8 cellular contexts compared by ENCODE assay signal in the genomic region with DNA sequence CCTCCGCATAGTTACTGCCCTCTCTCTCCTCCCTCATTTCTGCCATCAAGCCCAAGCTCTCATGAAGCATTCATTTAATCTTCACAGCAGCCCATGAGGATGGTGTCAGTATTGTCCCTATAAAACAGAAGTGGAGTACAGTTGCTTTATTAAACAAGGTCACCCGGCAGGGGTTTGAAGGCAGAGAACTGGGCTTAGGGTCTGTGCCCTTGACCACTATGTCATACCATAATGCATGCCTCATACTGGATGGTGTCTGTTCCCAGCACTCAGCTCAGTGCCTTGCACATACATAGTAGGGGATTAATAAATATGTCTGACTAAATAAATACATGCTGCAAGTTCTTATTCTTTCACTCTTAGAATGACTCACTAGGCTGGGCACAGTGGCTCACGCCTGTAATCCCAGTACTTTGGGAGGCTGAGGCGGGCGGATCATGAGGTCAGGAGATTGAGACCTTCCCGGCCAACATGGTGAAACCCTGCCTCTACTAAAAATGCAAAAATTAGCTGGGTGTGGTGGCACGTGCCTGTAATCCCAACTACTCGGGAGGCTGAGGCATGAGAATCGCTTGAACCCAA. TPM values are rescaled to one million over a fixed set of nuclear protein-coding genes. Genes with fewer than 3 reads are reported as not detected.
DNase-seq lines count a peak whose midpoint lies in the region; ATAC-seq and TF ChIP-seq lines count a peak whose summit lies in the region.
"Not testable (repeated sequence)": the region's sequence is repeated elsewhere in the genome, so short reads cannot be mapped to it uniquely, and the experiment has no call there.

No MANE protein-coding gene starts in this region.

- H3K4me3 ChIP-seq in GM23248 = not testable (repeated sequence)
- peak overlapping the region; percentile 62 for H3K4me3 ChIP-seq in OCI-LY7 (ENCODE audit: low read depth, low read length, poor library complexity, severe bottlenecking)
- H3K4me3 ChIP-seq in upper lobe of left lung = peak overlapping the region in 3 of 4 donors; percentile 1 to 36 (median 26)

- TF ChIP-seq EP300 in upper lobe of left lung (IDR thresholded peaks at IDR 0.05) = not testable (repeated sequence)

- not testable (repeated sequence) for H3F3A ChIP-seq in GM23248 (ENCODE audit: insufficient read depth)

- WGBS in GM23248 (ENCODE audit: low coverage in 1 of 2, low lambda C conversion rate in 2 of 2, missing lambda C conversion rate in 2 of 2), 2 experiments = 73 to 78% methylated on average over 9 of the region's 9 CpGs
- WGBS in upper lobe of left lung, 2 donors = 66 to 73% methylated on average over 9 of the region's 9 CpGs

- not testable (repeated sequence) for H3K79me2 ChIP-seq in GM23248 (ENCODE audit: insufficient read depth); OCI-LY7 (ENCODE audit: insufficient read depth, low read depth, low read length)

- H3K4me1 ChIP-seq in GM23248 (ENCODE audit: insufficient read depth) = peaks cover 15% of the 10 kb centered on the region
- peaks cover 59% of the 10 kb centered on the region for H3K4me1 ChIP-seq in OCI-LY7 (ENCODE audit: insufficient read depth, low read length, poor library complexity, severe bottlenecking)
- H3K4me1 ChIP-seq in upper lobe of left lung = peaks cover 8 to 19% (median 11%) of the 10 kb centered on the region in 4 donors

- not testable (repeated sequence) for H3K36me3 ChIP-seq in GM23248 (ENCODE audit: low read depth); OCI-LY7 (ENCODE audit: insufficient read depth, low read length); upper lobe of left lung

- H3K9me3 Mint-ChIP-seq in naive thymus-derived CD8-positive, alpha-beta T cell = not testable (repeated sequence)

- not testable (repeated sequence) for TF ChIP-seq POLR2A in upper lobe of left lung (IDR thresholded peaks at IDR 0.05)

- H3K9me3 ChIP-seq in GM23248 (ENCODE audit: low read depth); OCI-LY7 (ENCODE audit: low read length); upper lobe of left lung: not testable (repeated sequence)

- POLR2A ChIA-PET in OCI-LY7 (lab: Charles Lee) = interaction anchor here (0.7 to 4.3 kb wide), 13 partner anchors 9 to 312 kb away, joined by 3 to 72 read pairs (median 6); partner anchors contain the start of gene SEC11A
- POLR2A ChIA-PET in naive thymus-derived CD8-positive, alpha-beta T cell (lab: Charles Lee) = interaction anchor here (0.5 to 9.1 kb wide), 15 partner anchors 8 to 245 kb away, joined by 3 to 375 read pairs (median 5); partner anchors contain the start of genes PDE8A, SEC11A, WDR73 and ZNF592

- not testable (repeated sequence) for H3K27me3 Mint-ChIP-seq in naive thymus-derived CD8-positive, alpha-beta T cell

- not testable (repeated sequence) for H3K27ac ChIP-seq in GM23248
- peak overlapping the region; percentile 98 for H3K27ac ChIP-seq in OCI-LY7 (ENCODE audit: low read depth, low read length, poor library complexity, severe bottlenecking)
- peak overlapping the region; percentile 71 to 84 (median 79) for H3K27ac ChIP-seq in upper lobe of left lung

- H3K9ac ChIP-seq in GM23248 = not testable (repeated sequence)

- CTCF ChIA-PET in OCI-LY7 (lab: Charles Lee; ENCODE audit: unreplicated experiment) = interaction anchor here (0.7 to 1.4 kb wide), 3 partner anchors 10 to 15 kb away, joined by 3 to 5 read pairs (median 5); no protein-coding TSS in a partner anchor

- H3K9me2 ChIP-seq in GM23248 (ENCODE audit: insufficient read depth); OCI-LY7 (ENCODE audit: insufficient read depth, low read length): not testable (repeated sequence)

- ATAC-seq in GM18517 (IDR thresholded peaks at IDR 0.05; ENCODE audit: unreplicated experiment) (peak; percentile 32), HG03342 (IDR thresholded peaks at IDR 0.05; ENCODE audit: unreplicated experiment) (peak; percentile 35), esophagus mucosa (peak; percentile 93), upper lobe of left lung (ENCODE audit: low FRiP score in 2 of 2) (peak; percentile 49 to 67)
- not testable (repeated sequence) for ATAC-seq in naive thymus-derived CD8-positive, alpha-beta T cell

- H2AFZ ChIP-seq in GM23248 = not testable (repeated sequence)
- peak overlapping the region; percentile 43 for H2AFZ ChIP-seq in OCI-LY7 (ENCODE audit: low read length)

- peak; percentile 18 for DNase-seq in GM23248
- not testable (repeated sequence) for DNase-seq in OCI-LY7 (ENCODE audit: low spot score); naive thymus-derived CD8-positive, alpha-beta T cell
- DNase-seq in activated effector memory CD4-positive, alpha-beta T cell treated with anti-CD3 and anti-CD28 coated beads, Interleukin-2, amount 50 U/mL, for 16 hours = peak; percentile 70
- DNase-seq in upper lobe of left lung = peak in 1 of 2 donors; percentile 34

- BruUV-seq in OCI-LY7 (replicated peaks; lab: Mats Ljungman, UMichigan) = TSS peak; percentile 96

- H4K20me1 ChIP-seq in GM23248 (ENCODE audit: insufficient read depth); OCI-LY7 (ENCODE audit: insufficient read depth, low read length): not testable (repeated sequence)

- not testable (repeated sequence) for H3K4me2 ChIP-seq in GM23248 (ENCODE audit: unreplicated experiment)
- H3K4me2 ChIP-seq in OCI-LY7 (ENCODE audit: low read length) = peak overlapping the region; percentile 88

- peaks cover 24 to 55% (median 46%) of the 10 kb centered on the region in 4 donors for H3K4me1 Mint-ChIP-seq in naive thymus-derived CD8-positive, alpha-beta T cell

- H3K27ac Mint-ChIP-seq in naive thymus-derived CD8-positive, alpha-beta T cell = peak overlapping the region; percentile 84 to 97 (median 93)

- H3K36me3 Mint-ChIP-seq in naive thymus-derived CD8-positive, alpha-beta T cell = not testable (repeated sequence)

- H3K27me3 ChIP-seq in GM23248 (replicated peaks; ENCODE audit: insufficient read depth); upper lobe of left lung: not testable (repeated sequence)

- in situ Hi-C loops in GM23248 (cut with MboI) = not testable (repeated sequence)

- H3K4me3 Mint-ChIP-seq in naive thymus-derived CD8-positive, alpha-beta T cell = peak overlapping the region; percentile 75 to 91 (median 84)

- peak; percentile 29; the same call in 1 of the 2 replicates for TF ChIP-seq CTCF in OCI-LY7 (conservative IDR thresholded peaks at IDR 0.05; ENCODE audit: low read length)
- TF ChIP-seq CTCF in upper lobe of left lung (IDR thresholded peaks at IDR 0.05) = peak in 1 of 6 experiments; percentile 17

- intact Hi-C loops in OCI-LY7 (cut with micrococcal nuclease; ENCODE audit: unreplicated experiment) = loop anchor here (1.0 kb wide), 4 partner anchors 10 to 81 kb away; partner anchors contain the start of genes SEC11A and WDR73

RNA-seq across cellular contexts. Expression of gene ZNF592, which starts 12.8 kb away (rescaled TPM):
- 9.8 and 11.6 TPM in 2 replicates for total RNA-seq in GM23248 (2014; rRNA removed; shearing (Covaris generic))
- polyA plus RNA-seq in GM23248 (2016; fragmentation: Nextera tagmentation; extraction: Ambion mirVana) = 7.0 and 7.4 TPM in 2 replicates
- total RNA-seq in OCI-LY7 (2014; rRNA removed; shearing (Covaris generic)) = 17.1 and 23.0 TPM in 2 replicates
- total RNA-seq in OCI-LY7 (2022) (41.3 and 42.5 TPM in 2 replicates), esophagus mucosa (12.6 TPM), upper lobe of left lung (10 to 100 TPM; 22.5 to 35.2 (median 26.7) TPM)
- 10 to 100 TPM; 39.6 to 40.7 TPM for total RNA-seq in naive thymus-derived CD8-positive, alpha-beta T cell
- 1 to 10 TPM; 3.2 to 9.4 (median 4.1) TPM for polyA plus RNA-seq in naive thymus-derived CD8-positive, alpha-beta T cell

RNA-seq across cellular contexts. Expression of gene SEC11A, which starts 19.6 kb away (rescaled TPM):
- total RNA-seq in GM23248 (2014; rRNA removed; shearing (Covaris generic)) = 223 and 257 TPM in 2 replicates
- polyA plus RNA-seq in GM23248 (2016; fragmentation: Nextera tagmentation; extraction: Ambion mirVana) = 214 and 217 TPM in 2 replicates
- total RNA-seq in OCI-LY7 (2014; rRNA removed; shearing (Covaris generic)) = 41.4 and 47.0 TPM in 2 replicates
- 87.6 and 93.6 TPM in 2 replicates for total RNA-seq in OCI-LY7 (2022)
- 65.4 TPM for total RNA-seq in esophagus mucosa
- total RNA-seq in naive thymus-derived CD8-positive, alpha-beta T cell = 10 to 100 TPM; 68.3 to 70.6 TPM
- polyA plus RNA-seq in naive thymus-derived CD8-positive, alpha-beta T cell = 100 to 1,000 TPM; 103 to 128 (median 119) TPM
- 100 to 1,000 TPM in 4 of 6 donors, 10 to 100 TPM in 2; 38.8 to 164 (median 116) TPM for total RNA-seq in upper lobe of left lung
